ENCODE assay signal across 2 cellular contexts in genomic region chr10:43042503-43043341, GRCh38.
TF ChIP-seq lines count a peak whose summit lies in the region.

No MANE protein-coding gene starts in this region.

TF ChIP-seq in HCT116, 20 proteins besides CTCF, POLR2A, EP300 and RAD21:
- TF ChIP-seq CEBPB (IDR thresholded peaks at IDR 0.05; ENCODE audit: low read depth), result no peak
- no peak for TF ChIP-seq REST (IDR thresholded peaks at IDR 0.05; ENCODE audit: low read depth)
- no peak for TF ChIP-seq SRF (IDR thresholded peaks at IDR 0.05; ENCODE audit: low read depth)
- no peak for TF ChIP-seq FOSL1 (IDR thresholded peaks at IDR 0.05; ENCODE audit: low read depth)
- TF ChIP-seq CBX3 (IDR thresholded peaks at IDR 0.05; ENCODE audit: low read depth), result no peak
- no peak for TF ChIP-seq EZH2phosphoT487 (IDR thresholded peaks at IDR 0.05; ENCODE audit: borderline replicate concordance)
- TF ChIP-seq POLR2AphosphoS5 (IDR thresholded peaks at IDR 0.05; ENCODE audit: low read depth, low read length), result no peak
TF ChIP-seq in HCT116: peak in this region for 0.

TF ChIP-seq in H1, 55 proteins besides CTCF, POLR2A, EP300 and RAD21:
- TF ChIP-seq POLR2AphosphoS5 (IDR thresholded peaks at IDR 0.05; ENCODE audit: low read depth, low read length) (no peak), PHF8 (conservative IDR thresholded peaks at IDR 0.05; ENCODE audit: low read depth, low read length) (no peak), SRF (IDR thresholded peaks at IDR 0.05; ENCODE audit: low read depth, low read length) (no peak), KDM4A (IDR thresholded peaks at IDR 0.05; ENCODE audit: low read depth, low read length, severe bottlenecking) (no peak), BACH1 (IDR thresholded peaks at IDR 0.05; ENCODE audit: low read length) (no peak), SP4 (IDR thresholded peaks at IDR 0.05; ENCODE audit: low read length) (no peak), BRCA1 (IDR thresholded peaks at IDR 0.05; ENCODE audit: low read depth, low read length) (no peak), TCF12 (IDR thresholded peaks at IDR 0.05; ENCODE audit: low read depth, low read length) (no peak), CBX5 (IDR thresholded peaks at IDR 0.05; ENCODE audit: low read depth, low read length) (no peak), TBP (IDR thresholded peaks at IDR 0.05; ENCODE audit: low read depth, low read length) (no peak), CTBP2 (IDR thresholded peaks at IDR 0.05; ENCODE audit: borderline replicate concordance, insufficient read depth, insufficient read length, low read length) (no peak), BCL11A (IDR thresholded peaks at IDR 0.05; ENCODE audit: low read depth in 2 of 2, low read length in 2 of 2) (no peak), SUZ12 (IDR thresholded peaks at IDR 0.05; ENCODE audit: low read length) (no peak), ZNF274 (IDR thresholded peaks at IDR 0.05; ENCODE audit: borderline replicate concordance, extremely low read depth, low read length) (no peak), USF2 (IDR thresholded peaks at IDR 0.05; ENCODE audit: low read length) (no peak), ATF2 (IDR thresholded peaks at IDR 0.05; ENCODE audit: low read length) (no peak)
TF ChIP-seq in H1: peak in this region for 0.
